16 cellular contexts compared by ENCODE assay signal in genomic region chr9:86342269-86342668, GRCh38. TPM values are rescaled to one million over a fixed set of nuclear protein-coding genes. Genes with fewer than 3 reads are reported as not detected.
A peak's percentile ranks its signal among the peaks of the same experiment; 100 is the strongest.
DNase-seq lines count a peak whose midpoint lies in the region; ATAC-seq, FAIRE-seq and TF ChIP-seq lines count a peak whose summit lies in the region.
"Had no signal": no experiment of that assay in that cellular context is flagged by ENCODE, and none has a peak within 500 bp of the region (broad histone marks: within the 10 kb centered on the region; RNA-seq: fewer than 3 reads in every experiment).

No MANE protein-coding gene starts in this region.

- H3K36me3 ChIP-seq in HepG2 (replicated peaks in 1 of 2; ENCODE audit: control insufficient read depth in 1 of 2, insufficient read depth in 2 of 2, low read length in 2 of 2) (peaks cover 12 to 60% of the 10 kb centered on the region in 2 experiments), right lobe of liver (peaks cover 10 to 89% (median 40%) of the 10 kb centered on the region in 4 donors), psoas muscle (ENCODE audit: insufficient read depth in 1 of 2, low read depth in 1 of 2) (peaks cover 9 to 94% of the 10 kb centered on the region in 2 donors)

- H3K4me3 ChIP-seq in HepG2 (replicated peaks in 1 of 3; ENCODE audit: insufficient read depth in 1 of 3, low read depth in 2 of 3, low read length in 3 of 3) = no peak overlapping the region
- no peak overlapping the region for H3K4me3 ChIP-seq in right lobe of liver
- H3K4me3 ChIP-seq in psoas muscle = no peak overlapping the region

- H3K4me1 ChIP-seq in HepG2 (ENCODE audit: insufficient read depth, low read length) (peaks cover 31% of the 10 kb centered on the region), right lobe of liver (peaks cover 0 to 21% (median 3%) of the 10 kb centered on the region in 4 donors), psoas muscle (peaks cover 10% of the 10 kb centered on the region)

- H3K27ac ChIP-seq in HepG2 (ENCODE audit: extremely low read length, insufficient read depth, low read length) (no peak overlapping the region), right lobe of liver (no peak overlapping the region), psoas muscle (no peak overlapping the region)

- peaks cover 5% of the 10 kb centered on the region for H3K79me2 ChIP-seq in HepG2 (ENCODE audit: insufficient read depth, low read length)

- no peak overlapping the region for H3K4me3 Mint-ChIP-seq in T-helper 17 cell
- H3K4me3 Mint-ChIP-seq: B cell; CD4-positive, alpha-beta T cell; IgD-negative memory B cell had no signal

- H3K27me3 ChIP-seq in HepG2 (ENCODE audit: control insufficient read depth in 1 of 2, insufficient read depth in 2 of 2, low read length in 2 of 2) (no peaks in the 10 kb centered on the region), right lobe of liver (no peaks in the 10 kb centered on the region), psoas muscle (ENCODE audit: insufficient read depth in 3 of 3, low read length in 2 of 3) (no peaks in the 10 kb centered on the region)

- peak overlapping the region; percentile 74 for H3K27ac Mint-ChIP-seq in T-helper 17 cell

- H4K20me1 ChIP-seq in HepG2 (ENCODE audit: insufficient read depth, low read length) = no peaks in the 10 kb centered on the region

- TF ChIP-seq EP300 in HepG2 (IDR thresholded peaks at IDR 0.05; ENCODE audit: low read depth in 2 of 2, low read length in 2 of 2) (no peak), HepG2 (CRISPR knock-in tag; IDR thresholded peaks at IDR 0.05; ENCODE audit: borderline replicate concordance) (no peak)

- H3K9ac ChIP-seq in HepG2 (ENCODE audit: insufficient read depth, low read depth, low read length) = no peak overlapping the region

- peaks cover 10% of the 10 kb centered on the region for H3K36me3 Mint-ChIP-seq in T-helper 17 cell (ENCODE audit: low read depth)

- no peak for DNase-seq in HepG2 (ENCODE audit: low spot score)
- no peak for DNase-seq in right lobe of liver
- no peak for DNase-seq in H54 (ENCODE audit: insufficient read length, low spot score)
- DNase-seq in T-helper 17 cell = no peak
- no peak for DNase-seq in Right ventricle myocardium inferior (ENCODE audit: missing footprints)
- no peak for DNase-seq in GM12891 (ENCODE audit: insufficient read length, low spot score)
- no peak for DNase-seq in psoas muscle
- DNase-seq: C1 segment of cervical spinal cord; Caco-2; CD4-positive, alpha-beta T cell; DND-41; GDM1 had no signal

- BruUV-seq in HepG2 (replicated peaks; lab: Mats Ljungman, UMichigan) = no TSS peak

- no peaks in the 10 kb centered on the region for H3K27me3 Mint-ChIP-seq in T-helper 17 cell
- H3K27me3 Mint-ChIP-seq: B cell; CD4-positive, alpha-beta T cell; IgD-negative memory B cell had no signal

- TF ChIP-seq RAD21 in HepG2 (CRISPR knock-in tag; IDR thresholded peaks at IDR 0.05) = no peak

- TF ChIP-seq CTCF in HepG2 (CRISPR knock-in tag; IDR thresholded peaks at IDR 0.05) = no peak
- TF ChIP-seq CTCF in right lobe of liver (IDR thresholded peaks at IDR 0.05) = no peak
- TF ChIP-seq CTCF in psoas muscle (IDR thresholded peaks at IDR 0.05) = no peak

- peaks cover 31% of the 10 kb centered on the region for H3K4me1 Mint-ChIP-seq in T-helper 17 cell

- in situ Hi-C loops in HepG2 (cut with HindIII; ENCODE audit: extremely low pct_ligation_motif_present, low pct_unique_long_range_greater_than_20kb) = no loop called here

- WGBS in HepG2 (ENCODE audit: low lambda C conversion rate) = 94% methylated on average over 3 of the region's 3 CpGs
- WGBS in right lobe of liver (ENCODE audit: insufficient coverage, low coverage, low lambda C conversion rate, missing lambda C conversion rate) = 93% methylated on average over 3 of the region's 3 CpGs
- 95 to 98% (median 97%) methylated on average over 3 of the region's 3 CpGs for WGBS in psoas muscle, 3 donors

- TF ChIP-seq POLR2A in HepG2 (IDR thresholded peaks at IDR 0.05; ENCODE audit: insufficient read depth in 1 of 2, low read depth in 2 of 2, low read length in 2 of 2) (no peak), right lobe of liver (IDR thresholded peaks at IDR 0.05) (no peak), H54 (IDR thresholded peaks at IDR 0.05; ENCODE audit: low read depth, low read length) (no peak), GM12891 (IDR thresholded peaks at IDR 0.05; ENCODE audit: low read depth, low read length) (no peak)

- ATAC-seq in HepG2 (no peak), right lobe of liver (no peak), T-helper 17 cell (no peak), Right ventricle myocardium inferior (no peak), psoas muscle (no peak)
- ATAC-seq: HCT116 had no signal

- POLR2A ChIA-PET in HepG2 (lab: Yijun Ruan, JAX) = no interaction called here

- CTCF ChIA-PET in HepG2 (lab: Yijun Ruan, JAX; ENCODE audit: low intra/inter-chr PET ratio, low total read pairs) = no interaction called here

- H3K9me3 ChIP-seq in HepG2 (ENCODE audit: low read length) (no peaks in the 10 kb centered on the region), right lobe of liver (no peaks in the 10 kb centered on the region), T-helper 17 cell (ENCODE audit: control insufficient read depth, low read length, poor library complexity, severe bottlenecking) (no peaks in the 10 kb centered on the region), psoas muscle (no peaks in the 10 kb centered on the region)
- H3K9me3 ChIP-seq: Caco-2 had no signal

- no peak for FAIRE-seq in HepG2 (lab: Jason Lieb, UNC)
- peak; percentile 68 for FAIRE-seq in H54 (lab: Jason Lieb, UNC)
- no peak for FAIRE-seq in GM12891 (lab: Jason Lieb, UNC)
- FAIRE-seq: GM19239 had no signal

- no peak overlapping the region for H3K4me2 ChIP-seq in HepG2 (ENCODE audit: low read depth, low read length)

- H2AFZ ChIP-seq in HepG2 (ENCODE audit: low read length) = no peak overlapping the region

- intact Hi-C loops in HepG2 (cut with micrococcal nuclease; ENCODE audit: unreplicated experiment) (no loop called here), right lobe of liver (cut with DNase I) (no loop called here), Right ventricle myocardium inferior (cut with DNase I) (no loop called here), psoas muscle (cut with DNase I) (no loop called here)

RNA-seq across cellular contexts. Expression of gene TUT7, which starts 11.9 kb away (rescaled TPM):
- total RNA-seq in HepG2 (2016; rRNA removed; fragmentation: Illumina TruSeq; extraction: Trizol) = 19.4 and 21.3 TPM in 2 replicates
- 8.5 and 9.6 TPM in 2 replicates for total RNA-seq in HepG2 (2016; cell fraction: cytosol; rRNA removed; fragmentation: Illumina TruSeq; extraction: Trizol; ENCODE audit: low read depth)
- 18.9 and 21.1 TPM in 2 replicates for total RNA-seq in HepG2 (2016; cell fraction: insoluble cytoplasmic fraction; rRNA removed; fragmentation: Illumina TruSeq; extraction: Trizol)
- total RNA-seq in HepG2 (2016; cell fraction: membrane; rRNA removed; fragmentation: Illumina TruSeq; extraction: Trizol) = 5.5 and 6.8 TPM in 2 replicates
- 33.9 and 41.9 TPM in 2 replicates for total RNA-seq in HepG2 (2016; cell fraction: nucleus; rRNA removed; fragmentation: Illumina TruSeq; extraction: Trizol)
- 10.4 and 12.0 TPM in 2 replicates for polyA plus RNA-seq in HepG2 (2011; rRNA removed)
- polyA plus RNA-seq in HepG2 (2011; cell fraction: cytosol; rRNA removed) = 5.1 and 6.7 TPM in 2 replicates
- polyA plus RNA-seq in HepG2 (2011; cell fraction: nucleus; rRNA removed) = 12.3 and 18.3 TPM in 2 replicates
- 11.4 and 12.9 TPM in 2 replicates for polyA plus RNA-seq in HepG2 (2012)
- 1.2 TPM in 2 replicates for polyA plus RNA-seq in HepG2 (2016; cell fraction: cytosol; fragmentation: Illumina TruSeq; extraction: Trizol; ENCODE audit: low read depth)
- polyA plus RNA-seq in HepG2 (2016; cell fraction: insoluble cytoplasmic fraction; fragmentation: Illumina TruSeq; extraction: Trizol; ENCODE audit: low read depth) = 12.1 and 13.2 TPM in 2 replicates
- polyA plus RNA-seq in HepG2 (2016; cell fraction: membrane; fragmentation: Illumina TruSeq; extraction: Trizol; ENCODE audit: low read depth) = 2.0 and 3.0 TPM in 2 replicates
- 21.4 and 24.7 TPM in 2 replicates for polyA plus RNA-seq in HepG2 (2016; cell fraction: nucleus; fragmentation: Illumina TruSeq; extraction: Trizol; ENCODE audit: insufficient read depth, low read depth)
- polyA minus RNA-seq in HepG2 (2011; rRNA and poly(A)+ RNA removed; ENCODE audit: low replicate concordance) = 6.9 and 11.9 TPM in 2 replicates
- polyA minus RNA-seq in HepG2 (2011; cell fraction: cytosol; rRNA and poly(A)+ RNA removed) = 9.5 and 12.2 TPM in 2 replicates
- 130 and 161 TPM in 2 replicates for polyA minus RNA-seq in HepG2 (2011; cell fraction: nucleus; rRNA and poly(A)+ RNA removed)
- 10 to 100 TPM; 22.5 to 46.7 (median 31.6) TPM for total RNA-seq in right lobe of liver
- total RNA-seq in T-helper 17 cell = 10 to 100 TPM; 55.6 to 60.2 TPM
- 11.8 TPM for total RNA-seq in Right ventricle myocardium inferior
- polyA plus RNA-seq in GM12891 (2012; ENCODE audit: low read depth, missing spikeins) = 16.3 TPM
- 10 to 100 TPM; 13.5 to 21.3 (median 18.2) TPM for total RNA-seq in psoas muscle
- polyA plus RNA-seq in psoas muscle = 10 to 100 TPM in 2 of 3 donors, 1 to 10 TPM in 1; 9.4 to 15.5 (median 12.7) TPM

RNA-seq across cellular contexts. Expression of gene ISCA1, which starts 59.9 kb away (rescaled TPM):
- total RNA-seq in HepG2 (2016; rRNA removed; fragmentation: Illumina TruSeq; extraction: Trizol) (40.9 and 55.0 TPM in 2 replicates), right lobe of liver (10 to 100 TPM; 15.6 to 37.2 (median 26.7) TPM), T-helper 17 cell (10 to 100 TPM; 66.9 to 87.2 TPM), Right ventricle myocardium inferior (66.5 TPM), psoas muscle (10 to 100 TPM; 44.5 to 66.4 (median 50.0) TPM)
- total RNA-seq in HepG2 (2016; cell fraction: cytosol; rRNA removed; fragmentation: Illumina TruSeq; extraction: Trizol; ENCODE audit: low read depth) = 52.3 and 55.7 TPM in 2 replicates
- 43.2 and 52.1 TPM in 2 replicates for total RNA-seq in HepG2 (2016; cell fraction: insoluble cytoplasmic fraction; rRNA removed; fragmentation: Illumina TruSeq; extraction: Trizol)
- 86.1 and 93.3 TPM in 2 replicates for total RNA-seq in HepG2 (2016; cell fraction: membrane; rRNA removed; fragmentation: Illumina TruSeq; extraction: Trizol)
- total RNA-seq in HepG2 (2016; cell fraction: nucleus; rRNA removed; fragmentation: Illumina TruSeq; extraction: Trizol) = 25.0 and 26.1 TPM in 2 replicates
- polyA plus RNA-seq in HepG2 (2011; rRNA removed) (22.0 and 29.2 TPM in 2 replicates), psoas muscle (100 to 1,000 TPM in 1 of 3 donors, 10 to 100 TPM in 2; 69.4 to 130 (median 79.9) TPM)
- 12.4 and 20.1 TPM in 2 replicates for polyA plus RNA-seq in HepG2 (2011; cell fraction: cytosol; rRNA removed)
- 8.6 and 10.7 TPM in 2 replicates for polyA plus RNA-seq in HepG2 (2011; cell fraction: nucleus; rRNA removed)
- polyA plus RNA-seq in HepG2 (2012) = 27.7 and 28.7 TPM in 2 replicates
- 66.1 and 75.8 TPM in 2 replicates for polyA plus RNA-seq in HepG2 (2016; cell fraction: cytosol; fragmentation: Illumina TruSeq; extraction: Trizol; ENCODE audit: low read depth)
- 58.6 and 61.4 TPM in 2 replicates for polyA plus RNA-seq in HepG2 (2016; cell fraction: insoluble cytoplasmic fraction; fragmentation: Illumina TruSeq; extraction: Trizol; ENCODE audit: low read depth)
- 84.0 and 89.1 TPM in 2 replicates for polyA plus RNA-seq in HepG2 (2016; cell fraction: membrane; fragmentation: Illumina TruSeq; extraction: Trizol; ENCODE audit: low read depth)
- 40.7 and 42.0 TPM in 2 replicates for polyA plus RNA-seq in HepG2 (2016; cell fraction: nucleus; fragmentation: Illumina TruSeq; extraction: Trizol; ENCODE audit: insufficient read depth, low read depth)
- polyA minus RNA-seq in HepG2 (2011; rRNA and poly(A)+ RNA removed; ENCODE audit: low replicate concordance) = 16.4 and 27.7 TPM in 2 replicates
- 9.5 and 10.6 TPM in 2 replicates for polyA minus RNA-seq in HepG2 (2011; cell fraction: cytosol; rRNA and poly(A)+ RNA removed)
- 28.2 and 32.8 TPM in 2 replicates for polyA minus RNA-seq in HepG2 (2011; cell fraction: nucleus; rRNA and poly(A)+ RNA removed)
- polyA plus RNA-seq in GM12891 (2012; ENCODE audit: low read depth, missing spikeins) = 13.4 TPM
